10 cellular contexts compared by ENCODE assay signal in genomic region chr19:53652476-53652875, GRCh38. TPM values are rescaled to one million over a fixed set of nuclear protein-coding genes. Genes with fewer than 3 reads are reported as not detected.
"Had no signal": no experiment of that assay in that cellular context is flagged by ENCODE, and none has a peak within 500 bp of the region (broad histone marks: within the 10 kb centered on the region; RNA-seq: fewer than 3 reads in every experiment).

No MANE protein-coding gene starts in this region.

- H3K4me1 Mint-ChIP-seq: IgD-negative memory B cell had no signal

- H3K4me3 Mint-ChIP-seq: IgD-negative memory B cell had no signal

- ATAC-seq: HepG2, K562 had no signal

- H3K36me3 Mint-ChIP-seq: IgD-negative memory B cell had no signal

- H3K9ac ChIP-seq: KMS-11 had no signal

- H3K4me3 ChIP-seq: K562 had no signal

- H3K4me2 ChIP-seq: KMS-11 had no signal

- DNase-seq: IMR-90, KBM-7, KG1 had no signal

- H3K27ac ChIP-seq: HL-60, KMS-11 had no signal

- H3K27me3 Mint-ChIP-seq: IgD-negative memory B cell had no signal

- H3K27ac Mint-ChIP-seq: IgD-negative memory B cell had no signal

RNA-seq across cellular contexts. Expression of gene DPRX, which starts 20.7 kb away (rescaled TPM):
- total RNA-seq: HepG2, HT-29, HT1080, IMR-90, K562 had no signal
- polyA plus RNA-seq: HepG2, IgD-negative memory B cell, IMR-90, K562 had no signal
